1 cellular context compared by ENCODE assay signal in the genomic region with DNA sequence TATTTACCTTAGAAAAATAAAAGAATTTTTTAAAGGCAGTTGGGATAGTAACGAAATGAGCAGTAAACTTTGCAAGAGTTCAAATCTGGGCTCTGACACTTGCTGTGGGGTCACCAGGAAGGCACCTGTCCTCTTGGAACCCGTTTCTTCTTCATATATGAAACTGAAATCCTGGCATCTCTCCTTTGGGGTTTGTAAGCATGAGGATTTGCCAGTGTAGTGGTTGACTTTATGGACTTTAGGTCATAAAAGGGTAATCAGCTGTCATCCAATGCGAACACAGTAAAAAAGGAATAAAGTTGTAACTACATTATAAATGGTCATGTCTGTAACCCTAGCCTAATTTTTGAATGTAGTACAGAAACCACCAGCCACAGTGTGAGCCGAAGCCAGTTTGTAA.
TF ChIP-seq lines count a peak whose summit lies in the region.

No MANE protein-coding gene starts in this region.

TF ChIP-seq in HepG2, 621 proteins besides CTCF, POLR2A, EP300 and RAD21:
- TF ChIP-seq YY1 (IDR thresholded peaks at IDR 0.05; ENCODE audit: insufficient read depth, insufficient replicate concordance, low read depth, low read length) (no peak), KMT2B (CRISPR knock-in tag; IDR thresholded peaks at IDR 0.05) (no peak), PHB2 (IDR thresholded peaks at IDR 0.05; ENCODE audit: partially characterized antibody) (no peak), ZNF501 (CRISPR knock-in tag; IDR thresholded peaks at IDR 0.05) (no peak), ZNF317 (CRISPR knock-in tag; IDR thresholded peaks at IDR 0.05) (no peak), GTF2F1 (IDR thresholded peaks at IDR 0.05; ENCODE audit: low read length) (no peak)
- TF ChIP-seq, protein P1, sequence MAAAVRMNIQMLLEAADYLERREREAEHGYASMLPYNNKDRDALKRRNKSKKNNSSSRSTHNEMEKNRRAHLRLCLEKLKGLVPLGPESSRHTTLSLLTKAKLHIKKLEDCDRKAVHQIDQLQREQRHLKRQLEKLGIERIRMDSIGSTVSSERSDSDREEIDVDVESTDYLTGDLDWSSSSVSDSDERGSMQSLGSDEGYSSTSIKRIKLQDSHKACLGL (CRISPR knock-in tag; IDR thresholded peaks at IDR 0.05), result no peak
- TF ChIP-seq, protein P2, sequence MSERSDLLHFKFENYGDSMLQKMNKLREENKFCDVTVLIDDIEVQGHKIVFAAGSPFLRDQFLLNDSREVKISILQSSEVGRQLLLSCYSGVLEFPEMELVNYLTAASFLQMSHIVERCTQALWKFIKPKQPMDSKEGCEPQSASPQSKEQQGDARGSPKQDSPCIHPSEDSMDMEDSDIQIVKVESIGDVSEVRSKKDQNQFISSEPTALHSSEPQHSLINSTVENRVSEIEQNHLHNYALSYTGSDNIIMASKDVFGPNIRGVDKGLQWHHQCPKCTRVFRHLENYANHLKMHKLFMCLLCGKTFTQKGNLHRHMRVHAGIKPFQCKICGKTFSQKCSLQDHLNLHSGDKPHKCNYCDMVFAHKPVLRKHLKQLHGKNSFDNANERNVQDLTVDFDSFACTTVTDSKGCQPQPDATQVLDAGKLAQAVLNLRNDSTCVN (CRISPR knock-in tag; IDR thresholded peaks at IDR 0.05; ENCODE audit: borderline replicate concordance), result no peak
